13 cellular contexts compared by ENCODE assay signal in the genomic region with DNA sequence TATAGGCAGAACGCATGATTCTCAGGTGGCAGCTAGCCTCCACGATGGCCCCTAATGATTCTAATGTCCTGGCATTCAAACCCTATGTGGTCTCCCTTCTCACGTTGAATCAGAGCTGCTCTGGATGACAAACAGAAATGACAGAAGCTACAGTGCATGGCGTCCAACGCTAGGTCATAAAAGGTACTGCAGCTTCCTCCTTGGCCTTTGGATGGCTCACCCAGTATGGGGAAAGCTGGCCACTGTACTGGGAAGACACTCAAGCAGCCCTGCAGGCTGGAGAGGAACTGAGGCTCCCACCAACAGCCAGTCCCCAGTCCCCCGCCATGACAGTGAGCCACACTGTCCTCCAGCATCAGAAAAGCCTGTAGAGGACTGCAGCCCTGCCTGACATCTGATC.
"Had no signal": no experiment of that assay in that cellular context is flagged by ENCODE, and none has a peak within 500 bp of the region (broad histone marks: within the 10 kb centered on the region; RNA-seq: fewer than 3 reads in every experiment).

No MANE protein-coding gene starts in this region.

- H3K27ac Mint-ChIP-seq: activated naive CD8-positive, alpha-beta T cell treated with anti-CD3 and anti-CD28 coated beads, Interleukin-2, amount 50 U/mL, for 24 hours had no signal

- H3K4me3 Mint-ChIP-seq: activated naive CD8-positive, alpha-beta T cell treated with anti-CD3 and anti-CD28 coated beads, Interleukin-2, amount 50 U/mL, for 24 hours had no signal

- H3K4me3 ChIP-seq: colonic mucosa, hepatocyte, stomach, thoracic aorta had no signal

- H3K9ac ChIP-seq: parathyroid adenoma had no signal

- FAIRE-seq: astrocyte, kidney had no signal

- H3K4me1 ChIP-seq: colonic mucosa, parathyroid adenoma had no signal

- H3K27ac ChIP-seq: colonic mucosa, hepatocyte, parathyroid adenoma, stomach had no signal

- H2AFZ ChIP-seq: hepatocyte, parathyroid adenoma had no signal

- ATAC-seq: activated naive CD8-positive, alpha-beta T cell treated with anti-CD3 and anti-CD28 coated beads, Interleukin-2, amount 50 U/mL, for 24 hours had no signal

- H3K4me1 Mint-ChIP-seq: activated naive CD8-positive, alpha-beta T cell treated with anti-CD3 and anti-CD28 coated beads, Interleukin-2, amount 50 U/mL, for 24 hours had no signal

- H3K27me3 ChIP-seq: colonic mucosa, hepatocyte, stomach had no signal

- H3K36me3 ChIP-seq: colonic mucosa, stomach, thoracic aorta had no signal

- DNase-seq: activated CD4-positive, alpha-beta T cell treated with anti-CD3 and anti-CD28 coated beads, Interleukin-2, amount 50 U/mL, for 1 hour; activated CD4-positive, CD25-positive, alpha-beta regulatory T cell; activated naive CD4-positive, alpha-beta T cell; activated naive CD8-positive, alpha-beta T cell treated with anti-CD3 and anti-CD28 coated beads, Interleukin-2, amount 50 U/mL, for 24 hours; effector CD4-positive, alpha-beta T cell; kidney; stimulated activated CD4-positive, alpha-beta T cell treated with anti-CD3 and anti-CD28 coated beads, Interleukin-4, amount 100 ng/mL, for 4 hours; stomach had no signal

- H3K9me3 ChIP-seq: colonic mucosa, thoracic aorta had no signal

- H3K4me2 ChIP-seq: hepatocyte had no signal

- H3K79me2 ChIP-seq: hepatocyte, parathyroid adenoma had no signal

- H3K9me3 Mint-ChIP-seq: activated naive CD8-positive, alpha-beta T cell treated with anti-CD3 and anti-CD28 coated beads, Interleukin-2, amount 50 U/mL, for 24 hours had no signal
